10 cellular contexts compared by ENCODE assay signal in the genomic region with DNA sequence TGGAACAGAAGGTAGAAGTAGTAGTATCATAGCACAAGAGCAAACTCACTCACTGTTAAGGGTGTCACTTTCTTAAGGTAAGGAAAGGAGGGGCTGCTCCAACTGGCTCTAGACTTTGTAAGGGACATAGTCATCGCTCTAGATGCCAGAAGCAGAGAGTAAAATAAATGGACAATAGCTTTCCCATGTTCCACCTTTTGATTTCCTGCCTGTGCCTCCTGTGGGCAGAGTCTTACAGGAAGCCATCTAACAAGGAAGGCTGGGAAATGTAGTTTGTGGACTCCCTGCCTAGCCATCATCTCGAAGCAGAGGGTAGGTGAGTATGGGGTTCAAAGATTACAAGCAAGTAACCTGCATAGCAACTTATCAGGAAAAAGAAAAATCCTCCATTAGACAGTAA. TPM values are rescaled to one million over a fixed set of nuclear protein-coding genes. Genes with fewer than 3 reads are reported as not detected.
DNase-seq lines count a peak whose midpoint lies in the region; ATAC-seq, FAIRE-seq and TF ChIP-seq lines count a peak whose summit lies in the region.
"Had no signal": no experiment of that assay in that cellular context is flagged by ENCODE, and none has a peak within 500 bp of the region (broad histone marks: within the 10 kb centered on the region; RNA-seq: fewer than 3 reads in every experiment).

No MANE protein-coding gene starts in this region.

- intact Hi-C loops in ovary (cut with DNase I): no loop called here

- TF ChIP-seq CTCF in astrocyte (IDR thresholded peaks at IDR 0.05; ENCODE audit: insufficient read depth, low read depth, low read length): no peak
- TF ChIP-seq CTCF in nephron (IDR thresholded peaks at IDR 0.05; ENCODE audit: unreplicated experiment in 3 of 3): no peak
- no peak for TF ChIP-seq CTCF in ovary (IDR thresholded peaks at IDR 0.05)

- WGBS in ovary, 3 donors: 6 to 9% (median 9%) methylated on average over 2 of the region's 2 CpGs

- peak overlapping the region; percentile 62 for H2AFZ ChIP-seq in astrocyte (ENCODE audit: low read depth, low read length)

- 0 out of 2 replicates have a peak overlapping the region, but pooled peaks have one; percentile 23 for H3K9ac ChIP-seq in ES-I3 (ENCODE audit: low read depth, low read length)
- H3K9ac ChIP-seq in astrocyte (ENCODE audit: low read length): no peak overlapping the region

- FAIRE-seq in astrocyte (lab: Jason Lieb, UNC): no peak

- H3K27me3 ChIP-seq in astrocyte (ENCODE audit: insufficient read depth, low read length) (no peaks in the 10 kb centered on the region), ovary (no peaks in the 10 kb centered on the region)

- ATAC-seq in HG03460 (IDR thresholded peaks at IDR 0.05; ENCODE audit: unreplicated experiment) (no peak), HG03354 (IDR thresholded peaks at IDR 0.05; ENCODE audit: poor library complexity, severe bottlenecking, unreplicated experiment) (no peak)

- peaks cover 30% of the 10 kb centered on the region for H3K79me2 ChIP-seq in astrocyte (ENCODE audit: insufficient read depth, low read length)

- TF ChIP-seq EP300 in ovary (IDR thresholded peaks at IDR 0.05): no peak

- peaks cover 6% of the 10 kb centered on the region for H3K4me1 Mint-ChIP-seq in astrocyte (ENCODE audit: low read depth, unreplicated experiment)
- peaks cover 22% of the 10 kb centered on the region for H3K4me1 Mint-ChIP-seq in nephron

- H3K4me3 ChIP-seq in astrocyte (ENCODE audit: insufficient read depth, low read depth, low read length) (no peak overlapping the region), ovary (no peak overlapping the region)
- H3K4me3 ChIP-seq: skin epidermis had no signal

- no peaks in the 10 kb centered on the region for H3K27me3 Mint-ChIP-seq in astrocyte (ENCODE audit: low read depth, unreplicated experiment)
- no peaks in the 10 kb centered on the region for H3K27me3 Mint-ChIP-seq in nephron (ENCODE audit: low read depth)

- DNase-seq in LHCN-M2 (ENCODE audit: low read depth): peak; percentile 23
- DNase-seq in astrocyte (ENCODE audit: low read depth): no peak
- DNase-seq in GOT3 (lab: John Stamatoyannopoulos, UW): no peak
- no peak for DNase-seq in ovary
- DNase-seq: cerebellar nuclear complex had no signal

- peak overlapping the region; percentile 4 for H3K4me2 ChIP-seq in astrocyte (ENCODE audit: low read length)

- H3K9me3 ChIP-seq in ES-I3 (ENCODE audit: control insufficient read depth, insufficient read depth, low read length) (no peaks in the 10 kb centered on the region), astrocyte (ENCODE audit: insufficient read depth, low read depth, low read length) (no peaks in the 10 kb centered on the region), ovary (no peaks in the 10 kb centered on the region)

- H3K9me3 Mint-ChIP-seq in astrocyte (ENCODE audit: unreplicated experiment) (no peaks in the 10 kb centered on the region), nephron (no peaks in the 10 kb centered on the region)

- H3K27ac ChIP-seq in astrocyte (ENCODE audit: low read depth, low read length): no peak overlapping the region
- no peak overlapping the region for H3K27ac ChIP-seq in ovary
- H3K27ac ChIP-seq: skin epidermis had no signal

- TF ChIP-seq POLR2A in ovary (IDR thresholded peaks at IDR 0.05): no peak

- H3K36me3 ChIP-seq in ES-I3 (ENCODE audit: insufficient read depth, low read length) (no peaks in the 10 kb centered on the region), astrocyte (ENCODE audit: insufficient read depth, low read length) (no peaks in the 10 kb centered on the region), ovary (no peaks in the 10 kb centered on the region)

- H3K4me3 Mint-ChIP-seq in astrocyte (ENCODE audit: unreplicated experiment) (no peak overlapping the region), nephron (peak overlapping the region; percentile 14 to 54 (median 51))

- H3K4me1 ChIP-seq in ES-I3 (ENCODE audit: insufficient read depth, low read length): no peaks in the 10 kb centered on the region; the same call in 1 of the 2 replicates
- H3K4me1 ChIP-seq in astrocyte (ENCODE audit: insufficient read depth, low read length): peaks cover 10% of the 10 kb centered on the region
- peaks cover 1% of the 10 kb centered on the region for H3K4me1 ChIP-seq in ovary (ENCODE audit: insufficient read depth)

- H4K20me1 ChIP-seq in astrocyte (ENCODE audit: insufficient read depth, low read length): peaks cover 20% of the 10 kb centered on the region

- H3K36me3 Mint-ChIP-seq in astrocyte (ENCODE audit: low read depth, unreplicated experiment) (no peaks in the 10 kb centered on the region), nephron (ENCODE audit: low read depth) (peaks cover 8% of the 10 kb centered on the region)

- H3K27ac Mint-ChIP-seq in astrocyte (ENCODE audit: unreplicated experiment) (no peak overlapping the region), nephron (peak overlapping the region in 2 of 3 experiments; percentile 9 to 12)

RNA-seq across cellular contexts. Expression of a gene that starts 1.7 kb away (rescaled TPM):
- total RNA-seq in LHCN-M2 (2014; rRNA removed): 21.9 and 47.6 TPM in 2 replicates
- polyA plus RNA-seq in LHCN-M2 (2012): 8.9 TPM
- 32.9 and 35.2 TPM in 2 replicates for total RNA-seq in astrocyte
- 10 to 100 TPM; 35.3 to 56.1 (median 44.1) TPM for total RNA-seq in ovary
- 10 to 100 TPM in 1 of 2 donors, 1 to 10 TPM in 1; 10.0 to 25.1 TPM for polyA plus RNA-seq in ovary
